In the genomic region with DNA sequence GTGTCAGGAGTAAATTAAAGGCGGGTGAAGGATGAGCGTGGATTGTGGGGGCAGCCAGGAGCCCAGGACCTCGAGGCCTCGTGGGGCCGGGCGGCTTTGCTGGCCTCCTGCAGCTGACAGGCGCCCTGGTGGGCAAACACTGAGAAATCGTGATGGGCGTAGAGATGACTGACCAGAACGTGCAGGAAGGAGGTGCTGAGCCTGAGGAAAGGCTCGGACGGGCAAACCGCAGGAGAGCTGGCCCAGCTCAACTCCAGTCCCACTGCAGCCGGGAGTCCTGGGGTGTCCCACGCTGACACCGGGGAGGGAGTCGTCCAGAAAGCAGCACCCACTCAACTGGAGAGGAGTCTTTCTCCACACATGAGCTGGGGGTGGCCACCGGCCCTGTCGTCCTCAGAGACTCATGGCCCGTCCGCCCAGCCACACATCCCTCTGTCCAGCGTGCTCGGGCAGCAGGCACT, we compare ENCODE assay signal across 21 cellular contexts. TPM values are rescaled to one million over a fixed set of nuclear protein-coding genes. Genes with fewer than 3 reads are reported as not detected.
DNase-seq lines count a peak whose midpoint lies in the region; ATAC-seq and TF ChIP-seq lines count a peak whose summit lies in the region.
"Had no signal": no experiment of that assay in that cellular context is flagged by ENCODE, and none has a peak within 500 bp of the region (broad histone marks: within the 10 kb centered on the region; RNA-seq: fewer than 3 reads in every experiment).

No MANE protein-coding gene starts in this region.

- H3K36me3 ChIP-seq in heart right ventricle: no peaks in the 10 kb centered on the region
- no peaks in the 10 kb centered on the region for H3K36me3 ChIP-seq in IMR-90 (ENCODE audit: control insufficient read depth, insufficient read depth, low read length)

- H3K23ac ChIP-seq in IMR-90 (ENCODE audit: low read depth, low read length): no peak overlapping the region

- intact Hi-C loops in left cardiac atrium (cut with DNase I) (no loop called here), heart right ventricle (cut with DNase I) (loop anchor here in 1 of 10 donors (5.0 kb wide), 1 partner anchor 34 kb away; no protein-coding TSS in a partner anchor), IMR-90 (cut with micrococcal nuclease) (no loop called here)
- intact Hi-C loops in activated CD8-positive, alpha-beta T cell treated with anti-CD3 and anti-CD28 coated beads for 36 hours (cut with micrococcal nuclease): no loop called here

- no peaks in the 10 kb centered on the region for H3K79me1 ChIP-seq in IMR-90 (ENCODE audit: low read depth in 1 of 2, low read length in 2 of 2)

- no peak overlapping the region for H2AK9ac ChIP-seq in IMR-90 (replicated peaks; ENCODE audit: low read depth, low read length, poor library complexity)

- no peak overlapping the region for H3K9ac ChIP-seq in IMR-90 (ENCODE audit: low read depth, low read length)

- no peak overlapping the region for H4K8ac ChIP-seq in IMR-90 (ENCODE audit: low read depth in 2 of 2, low read length in 2 of 2)

- no peak for TF ChIP-seq POLR2A in IMR-90 (IDR thresholded peaks at IDR 0.05; ENCODE audit: low read depth, low read length)

- no peak overlapping the region for H3K14ac ChIP-seq in IMR-90 (replicated peaks; ENCODE audit: low read depth, low read length)

- no peak overlapping the region for H2AK5ac ChIP-seq in IMR-90 (ENCODE audit: low read depth, low read length)

- in situ Hi-C loops in IMR-90 (cut with MboI; ENCODE audit: low sequenced_read_pairs): no loop called here

- TF ChIP-seq RAD21 in IMR-90 (IDR thresholded peaks at IDR 0.05; ENCODE audit: low read length): no peak

- no peak overlapping the region for H2BK15ac ChIP-seq in IMR-90 (ENCODE audit: low read depth, low read length)

- H3K4me1 Mint-ChIP-seq in nephron progenitor cell: peaks cover 73% of the 10 kb centered on the region
- H3K4me1 Mint-ChIP-seq in activated CD8-positive, alpha-beta T cell treated with anti-CD3 and anti-CD28 coated beads for 36 hours (ENCODE audit: low read depth): peaks cover 14% of the 10 kb centered on the region
- peaks cover 22% of the 10 kb centered on the region for H3K4me1 Mint-ChIP-seq in chondrocyte (ENCODE audit: low read depth)

- H3K4me2 ChIP-seq in IMR-90 (ENCODE audit: low read depth, low read length): no peak overlapping the region
- H3K4me2 ChIP-seq: A549, PC-9 had no signal

- CTCF ChIA-PET in IMR-90 (lab: Yijun Ruan, JAX): no interaction called here
- CTCF ChIA-PET in activated CD8-positive, alpha-beta T cell treated with anti-CD3 and anti-CD28 coated beads for 36 hours (lab: Charles Lee): no interaction called here

- H2BK120ac ChIP-seq in IMR-90 (ENCODE audit: low read depth, low read length): no peak overlapping the region

- DNase-seq in left cardiac atrium (peak; percentile 17), heart right ventricle (no peak), IMR-90 (no peak), nephron progenitor cell (no peak), NCI-H774 (lab: John Stamatoyannopoulos, UW) (no peak), chondrocyte (ENCODE audit: low spot score) (no peak)
- no peak for DNase-seq in activated CD8-positive, alpha-beta T cell treated with anti-CD3 and anti-CD28 coated beads for 36 hours
- DNase-seq: AML-193, Calu3, DMS79 treated with DMSO at 0.1 percent for 48 hours, GF-D8, HCEC 1CT, NCI-H1048, NCI-H1417, NCI-H1694, NCI-H2029 treated with DMSO at 0.1 percent for 48 hours, NCI-H446 treated with DMSO at 0.1 percent for 48 hours, NCI-H526, PC-9, SHP77 had no signal

- no peaks in the 10 kb centered on the region for H3K9me3 ChIP-seq in heart right ventricle
- H3K9me3 ChIP-seq in IMR-90 (ENCODE audit: control insufficient read depth, insufficient read depth, low read length): no peaks in the 10 kb centered on the region
- H3K9me3 ChIP-seq: A549 had no signal

- H2AFZ ChIP-seq in IMR-90 (replicated peaks; ENCODE audit: low read length, poor library complexity): peak overlapping the region; percentile 3
- H2AFZ ChIP-seq: PC-9 had no signal

- H4K20me1 ChIP-seq in IMR-90 (ENCODE audit: insufficient read depth, low read length): no peaks in the 10 kb centered on the region

- WGBS in heart right ventricle, 2 donors: 93 to 94% methylated on average over 23 of the region's 23 CpGs
- 94% methylated on average over 7 of the region's 23 CpGs; no CpG with 5 or more reads in 1 of the 2 experiments for WGBS in IMR-90 (ENCODE audit: extremely low coverage in 2 of 2, insufficient read length in 1 of 2), 2 experiments

- TF ChIP-seq CTCF in heart right ventricle (IDR thresholded peaks at IDR 0.05) (no peak), IMR-90 (conservative IDR thresholded peaks at IDR 0.05; ENCODE audit: low read depth, low read length) (no peak), nephron progenitor cell (IDR thresholded peaks at IDR 0.05) (no peak), chondrocyte (IDR thresholded peaks at IDR 0.05) (no peak)
- no peak for TF ChIP-seq CTCF in activated CD8-positive, alpha-beta T cell treated with anti-CD3 and anti-CD28 coated beads for 36 hours (IDR thresholded peaks at IDR 0.05)

- no peak overlapping the region for H4K91ac ChIP-seq in IMR-90 (ENCODE audit: insufficient read depth, low read depth, low read length)

- no peaks in the 10 kb centered on the region for H3K36me3 Mint-ChIP-seq in nephron progenitor cell (ENCODE audit: low read depth)
- H3K36me3 Mint-ChIP-seq in activated CD8-positive, alpha-beta T cell treated with anti-CD3 and anti-CD28 coated beads for 36 hours (ENCODE audit: low read depth): no peaks in the 10 kb centered on the region
- H3K36me3 Mint-ChIP-seq in chondrocyte (ENCODE audit: low read depth): peaks cover 2% of the 10 kb centered on the region

- H3K27me3 Mint-ChIP-seq in nephron progenitor cell (ENCODE audit: low read depth, poor library complexity): peaks cover 61% of the 10 kb centered on the region
- H3K27me3 Mint-ChIP-seq in activated CD8-positive, alpha-beta T cell treated with anti-CD3 and anti-CD28 coated beads for 36 hours: peaks cover 8% of the 10 kb centered on the region
- H3K27me3 Mint-ChIP-seq in chondrocyte (ENCODE audit: low read depth): peaks cover 12% of the 10 kb centered on the region

- H3K56ac ChIP-seq in IMR-90 (ENCODE audit: extremely low read depth, insufficient read depth, low read length): no peak overlapping the region

- no peak overlapping the region for H2BK20ac ChIP-seq in IMR-90 (ENCODE audit: low read depth, low read length)

- BruUV-seq in IMR-90 (replicated peaks; lab: Mats Ljungman, UMichigan): no TSS peak

- no peak overlapping the region for H3K4me3 ChIP-seq in heart right ventricle
- no peak overlapping the region for H3K4me3 ChIP-seq in IMR-90 (ENCODE audit: insufficient read depth, low read depth, low read length)
- H3K4me3 ChIP-seq: A549, PC-9 had no signal

- no peak overlapping the region for H3K18ac ChIP-seq in IMR-90 (ENCODE audit: low read depth, low read length)

- no peak overlapping the region for H4K5ac ChIP-seq in IMR-90 (ENCODE audit: low read depth, low read length)

- H3K9me3 Mint-ChIP-seq in nephron progenitor cell (peaks cover 5% of the 10 kb centered on the region), chondrocyte (ENCODE audit: low read depth) (no peaks in the 10 kb centered on the region)
- no peaks in the 10 kb centered on the region for H3K9me3 Mint-ChIP-seq in activated CD8-positive, alpha-beta T cell treated with anti-CD3 and anti-CD28 coated beads for 36 hours

- dilution Hi-C loops in IMR-90 (cut with HindIII; ENCODE audit: low sequenced_read_pairs, unreplicated experiment): no loop called here

- no peak overlapping the region for H3K27ac Mint-ChIP-seq in nephron progenitor cell
- H3K27ac Mint-ChIP-seq in activated CD8-positive, alpha-beta T cell treated with anti-CD3 and anti-CD28 coated beads for 36 hours: no peak overlapping the region
- H3K27ac Mint-ChIP-seq in chondrocyte (ENCODE audit: unreplicated experiment): no peak overlapping the region

- H3K27ac ChIP-seq in heart right ventricle (no peak overlapping the region), IMR-90 (ENCODE audit: insufficient read depth, low read length) (no peak overlapping the region)
- H3K27ac ChIP-seq: A549, PC-9 had no signal

- H3K4me1 ChIP-seq in heart right ventricle (peaks cover 0 to 21% (median 8%) of the 10 kb centered on the region in 9 donors), IMR-90 (ENCODE audit: control insufficient read depth, insufficient read depth, low read length) (peaks cover under 1% of the 10 kb centered on the region; the same call in 1 of the 2 replicates)
- H3K4me1 ChIP-seq: A549 had no signal

- H3K27me3 ChIP-seq in heart right ventricle: no peaks in the 10 kb centered on the region
- peaks cover 13% of the 10 kb centered on the region; the same call in 1 of the 2 replicates for H3K27me3 ChIP-seq in IMR-90 (ENCODE audit: control insufficient read depth, insufficient read depth, low read length)

- POLR2A ChIA-PET in IMR-90 (lab: Charles Lee; ENCODE audit: unreplicated experiment): no interaction called here
- POLR2A ChIA-PET in activated CD8-positive, alpha-beta T cell treated with anti-CD3 and anti-CD28 coated beads for 36 hours (lab: Charles Lee): interaction anchor here (1.0 kb wide), 1 partner anchor 15 kb away, joined by 3 read pairs; no protein-coding TSS in a partner anchor

- ATAC-seq in left cardiac atrium (no peak), heart right ventricle (no peak), IMR-90 (ENCODE audit: low read depth) (no peak)
- no peak for ATAC-seq in activated CD8-positive, alpha-beta T cell treated with anti-CD3 and anti-CD28 coated beads for 36 hours
- ATAC-seq: A549 had no signal

- no peak overlapping the region for H3K4ac ChIP-seq in IMR-90 (ENCODE audit: low read depth, low read length)

- H2BK5ac ChIP-seq in IMR-90 (ENCODE audit: low read depth, low read length, poor library complexity, severe bottlenecking): peak overlapping the region; percentile 0

- no peaks in the 10 kb centered on the region for H3K9me1 ChIP-seq in IMR-90 (ENCODE audit: insufficient read depth, low read length)

- H3K4me3 Mint-ChIP-seq in nephron progenitor cell (peak overlapping the region; percentile 28), chondrocyte (ENCODE audit: unreplicated experiment) (no peak overlapping the region)
- H3K4me3 Mint-ChIP-seq in activated CD8-positive, alpha-beta T cell treated with anti-CD3 and anti-CD28 coated beads for 36 hours: no peak overlapping the region

TF ChIP-seq in IMR-90, 13 proteins besides CTCF, POLR2A, EP300 and RAD21:
- TF ChIP-seq MAZ (IDR thresholded peaks at IDR 0.05; ENCODE audit: borderline replicate concordance, low read depth, low read length) (no peak), BHLHE40 (IDR thresholded peaks at IDR 0.05; ENCODE audit: low read depth, low read length) (no peak), CEBPB (IDR thresholded peaks at IDR 0.05; ENCODE audit: low read depth, low read length) (no peak)

RNA-seq across cellular contexts. Expression of gene METRNL, which starts 36.9 kb away (rescaled TPM):
- total RNA-seq in left cardiac atrium (10 to 100 TPM; 50.4 to 84.4 TPM), heart right ventricle (10 to 100 TPM; 56.0 to 90.1 (median 70.9) TPM), IMR-90 (2012; rRNA removed) (17.9 and 21.4 TPM in 2 replicates), chondrocyte (63.8 to 79.4 TPM (median 64.7 TPM) in 3 replicates)
- polyA plus RNA-seq in heart right ventricle (100 to 1,000 TPM in 1 of 2 donors, 10 to 100 TPM in 1; 39.0 to 134 TPM), IMR-90 (2012; rRNA removed) (48.2 and 60.2 TPM in 2 replicates)
- 73.7 and 167 TPM in 2 replicates for polyA plus RNA-seq in IMR-90 (2012; cell fraction: cytosol; rRNA removed)
- 50.0 and 129 TPM in 2 replicates for polyA plus RNA-seq in IMR-90 (2012; cell fraction: nucleus; rRNA removed; ENCODE audit: low replicate concordance)
- 10 to 100 TPM; 23.3 to 24.1 TPM for total RNA-seq in activated CD8-positive, alpha-beta T cell treated with anti-CD3 and anti-CD28 coated beads for 36 hours
